ENCODE assay signal across 10 cellular contexts in the genomic region with DNA sequence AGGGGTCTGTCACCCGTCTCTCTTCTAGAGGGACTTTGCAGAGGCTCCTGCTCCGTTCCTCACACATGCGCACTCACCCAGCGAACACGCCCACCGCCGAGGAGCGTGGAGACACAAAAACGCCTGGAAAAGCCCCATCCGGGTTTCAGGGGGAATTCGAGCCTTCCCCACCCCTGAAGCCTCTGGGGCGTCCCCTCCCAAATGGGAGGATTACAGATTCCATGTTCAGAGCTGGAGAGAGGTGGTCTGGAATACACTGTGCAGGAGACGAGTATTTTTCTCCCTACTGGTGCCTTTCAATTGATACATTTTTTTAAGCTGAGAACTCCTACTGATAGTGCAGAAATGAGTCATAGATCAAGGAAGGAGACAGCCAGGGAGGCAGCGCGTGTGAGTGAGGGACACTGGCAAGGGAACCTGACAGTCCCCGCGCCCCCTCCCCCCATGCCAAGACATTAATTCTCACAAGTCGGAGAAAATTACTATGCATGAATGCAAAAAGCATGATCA. TPM values are rescaled to one million over a fixed set of nuclear protein-coding genes. Genes with fewer than 3 reads are reported as not detected.
A peak's percentile ranks its signal among the peaks of the same experiment; 100 is the strongest.
DNase-seq lines count a peak whose midpoint lies in the region; ATAC-seq and TF ChIP-seq lines count a peak whose summit lies in the region.
"Had no signal": no experiment of that assay in that cellular context is flagged by ENCODE, and none has a peak within 500 bp of the region (broad histone marks: within the 10 kb centered on the region; RNA-seq: fewer than 3 reads in every experiment).

No MANE protein-coding gene starts in this region.

- H3K4me3 Mint-ChIP-seq in Calu3 (ENCODE audit: low read depth, unreplicated experiment): no peak overlapping the region

- no peaks in the 10 kb centered on the region for H3K36me3 Mint-ChIP-seq in Calu3 (ENCODE audit: insufficient read depth, unreplicated experiment)

- TF ChIP-seq CTCF in omental fat pad (IDR thresholded peaks at IDR 0.05) (no peak), Calu3 (IDR thresholded peaks at IDR 0.05; ENCODE audit: unreplicated experiment) (no peak)

- intact Hi-C loops in Calu3 (cut with micrococcal nuclease; ENCODE audit: unreplicated experiment): no loop called here

- H3K27ac Mint-ChIP-seq in Calu3 (ENCODE audit: unreplicated experiment): no peak overlapping the region

- no peak for ATAC-seq in omental fat pad (ENCODE audit: low FRiP score)

- no peaks in the 10 kb centered on the region for H3K36me3 ChIP-seq in H7 (replicated peaks; ENCODE audit: control insufficient read depth, insufficient read depth, low read length)
- H3K36me3 ChIP-seq in effector memory CD4-positive, alpha-beta T cell (ENCODE audit: control insufficient read depth, insufficient read depth, low read length): peaks cover 6% of the 10 kb centered on the region

- H3K27me3 ChIP-seq in H7 (ENCODE audit: control insufficient read depth, insufficient read depth, low read length): no peaks in the 10 kb centered on the region
- no peaks in the 10 kb centered on the region for H3K27me3 ChIP-seq in effector memory CD4-positive, alpha-beta T cell (replicated peaks; ENCODE audit: control insufficient read depth, insufficient read depth, low read length, poor library complexity, severe bottlenecking)
- H3K27me3 ChIP-seq: testis had no signal

- peak overlapping the region; percentile 97 for H3K27ac ChIP-seq in effector memory CD4-positive, alpha-beta T cell (ENCODE audit: insufficient read depth, low read length, poor library complexity, severe bottlenecking)
- H3K27ac ChIP-seq in substantia nigra (ENCODE audit: low read depth, low read length, poor library complexity, severe bottlenecking): no peak overlapping the region
- H3K27ac ChIP-seq: testis had no signal

- H3K4me1 ChIP-seq in effector memory CD4-positive, alpha-beta T cell (ENCODE audit: control insufficient read depth, insufficient read depth, low read length, poor library complexity, severe bottlenecking): peaks cover 95% of the 10 kb centered on the region
- H3K4me1 ChIP-seq: testis had no signal

- H3K9me3 ChIP-seq in effector memory CD4-positive, alpha-beta T cell (ENCODE audit: control insufficient read depth, low read length): no peaks in the 10 kb centered on the region
- H3K9me3 ChIP-seq: testis had no signal

- H3K27me3 Mint-ChIP-seq in Calu3 (ENCODE audit: unreplicated experiment): no peaks in the 10 kb centered on the region

- DNase-seq in H7 (peak; percentile 84), NCI-H128 (lab: John Stamatoyannopoulos, UW; ENCODE audit: unreplicated experiment) (no peak), omental fat pad (ENCODE audit: low spot score) (no peak), Calu3 (no peak), substantia nigra (lab: John Stamatoyannopoulos, UW) (no peak)
- peak; percentile 83 for DNase-seq in activated CD8-positive, alpha-beta memory T cell treated with anti-CD3 and anti-CD28 coated beads, Interleukin-2, amount 50 U/mL, for 1 hour (ENCODE audit: extremely low read depth)
- peak; percentile 69 to 85 (median 73) for DNase-seq in effector memory CD4-positive, alpha-beta T cell
- DNase-seq in stimulated activated CD4-positive, alpha-beta T cell treated with anti-CD3 and anti-CD28 coated beads, Interleukin-15, amount 100 ng/mL, for 48 hours (ENCODE audit: low read depth in 2 of 2): peak; percentile 67
- DNase-seq: testis had no signal

- CTCF ChIA-PET in Calu3 (lab: Charles Lee): no interaction called here

- peak overlapping the region; percentile 37 for H3K4me3 ChIP-seq in H7 (ENCODE audit: insufficient read depth, low read depth, low read length)
- peak overlapping the region; percentile 23 for H3K4me3 ChIP-seq in effector memory CD4-positive, alpha-beta T cell (ENCODE audit: insufficient read depth, low read depth, low read length, poor library complexity, severe bottlenecking)
- H3K4me3 ChIP-seq: lung, testis had no signal

- peaks cover 4% of the 10 kb centered on the region for H3K9me3 Mint-ChIP-seq in Calu3 (ENCODE audit: low read depth, unreplicated experiment)

- BruUV-seq in Calu3 (replicated peaks; lab: Mats Ljungman, UMichigan): no TSS peak

- H3K4me1 Mint-ChIP-seq in Calu3 (ENCODE audit: low read depth, unreplicated experiment): no peaks in the 10 kb centered on the region

RNA-seq across cellular contexts. Expression of a gene that starts 37.0 kb away (rescaled TPM):
- 5.7 and 6.1 TPM in 2 replicates for total RNA-seq in H7 (2014; rRNA removed; shearing (Covaris generic))
- total RNA-seq in omental fat pad: 1 to 10 TPM in 1 of 4 donors, under 1 TPM in 3; 0.56 to 2.0 (median 0.77) TPM
- total RNA-seq in Calu3 (2022): 0.24 and 0.59 TPM in 2 replicates

Comparison
In these comparisons a context has a peak if more than half of its experiments do, and no peak if none do; other contexts are left out.
1. DNase-seq: peak in H7 (single experiment), activated CD8-positive, alpha-beta memory T cell treated with anti-CD3 and anti-CD28 coated beads, Interleukin-2, amount 50 U/mL, for 1 hour (single experiment), effector memory CD4-positive, alpha-beta T cell (3 of 3) and stimulated activated CD4-positive, alpha-beta T cell treated with anti-CD3 and anti-CD28 coated beads, Interleukin-15, amount 100 ng/mL, for 48 hours (2 of 2); none in NCI-H128 (single experiment), omental fat pad (single experiment), Calu3 (single experiment) and substantia nigra (0 of 49).